Comparison of ENCODE assay signal across 8 cellular contexts in the genomic region with DNA sequence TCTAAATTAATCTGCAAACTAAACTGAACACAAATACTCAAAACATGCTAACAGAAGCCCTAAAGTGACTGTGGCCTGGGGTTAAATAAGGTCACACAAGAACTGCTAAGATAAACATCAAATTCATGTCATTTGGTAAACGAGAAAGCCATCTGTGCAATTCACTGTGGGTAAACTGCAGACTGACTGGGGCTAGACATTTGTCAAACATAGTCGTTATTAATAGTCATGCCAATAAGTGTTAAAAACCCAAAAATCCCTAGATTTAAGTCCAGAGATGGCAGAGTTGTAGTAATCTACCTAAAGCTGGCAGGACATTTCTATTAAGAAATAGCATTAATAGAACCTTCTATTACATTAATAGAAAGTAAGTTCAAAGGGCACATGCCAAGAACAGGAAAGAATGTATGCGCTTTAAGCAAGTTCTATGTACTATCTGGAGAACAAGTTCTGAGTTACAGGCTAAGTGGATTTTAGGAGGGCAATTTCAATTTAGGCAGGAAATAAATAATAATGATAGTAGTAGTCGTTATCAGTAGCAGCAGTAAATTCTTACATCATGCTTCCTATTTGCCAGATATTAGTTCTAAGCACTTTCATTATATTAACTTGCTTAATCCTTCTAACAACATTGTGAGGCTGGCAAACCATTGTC. TPM values are rescaled to one million over a fixed set of nuclear protein-coding genes. Genes with fewer than 3 reads are reported as not detected.
DNase-seq lines count a peak whose midpoint lies in the region; ATAC-seq and TF ChIP-seq lines count a peak whose summit lies in the region.

No MANE protein-coding gene starts in this region.

- no peaks in the 10 kb centered on the region for H4K20me1 ChIP-seq in neural progenitor cell (ENCODE audit: low read depth)

- peak overlapping the region in 1 of 2 donors; percentile 72 for H3K4me3 Mint-ChIP-seq in activated T-cell treated with anti-CD3 and anti-CD28 coated beads, Interleukin-2, amount 50 U/mL, for 72 hours
- H3K4me3 Mint-ChIP-seq in stimulated activated naive CD8-positive, alpha-beta T cell treated with anti-CD3 and anti-CD28 coated beads, Interleukin-15, amount 100 ng/mL, for 72 hours = no peak overlapping the region
- no peak overlapping the region for H3K4me3 Mint-ChIP-seq in neural progenitor cell

- H3K9me3 ChIP-seq in neural progenitor cell (ENCODE audit: low read depth) (no peaks in the 10 kb centered on the region), transverse colon (no peaks in the 10 kb centered on the region)

- H3K4me1 ChIP-seq in neural progenitor cell (no peaks in the 10 kb centered on the region), transverse colon (peaks cover 0 to 45% (median 12%) of the 10 kb centered on the region in 4 donors)

- H3K36me3 ChIP-seq in neural progenitor cell (no peaks in the 10 kb centered on the region), transverse colon (no peaks in the 10 kb centered on the region)

- no peak for TF ChIP-seq EP300 in transverse colon (IDR thresholded peaks at IDR 0.05; ENCODE audit: low read depth)

- no peak overlapping the region for H3K9ac ChIP-seq in neural progenitor cell

- H3K27ac Mint-ChIP-seq in activated T-cell treated with anti-CD3 and anti-CD28 coated beads, Interleukin-2, amount 50 U/mL, for 72 hours = peak overlapping the region; percentile 80
- H3K27ac Mint-ChIP-seq in stimulated activated naive CD8-positive, alpha-beta T cell treated with anti-CD3 and anti-CD28 coated beads, Interleukin-15, amount 100 ng/mL, for 72 hours = no peak overlapping the region
- H3K27ac Mint-ChIP-seq in neural progenitor cell = no peak overlapping the region

- H3F3A ChIP-seq in neural progenitor cell (ENCODE audit: low read depth) = peaks cover 4% of the 10 kb centered on the region

- no peak overlapping the region for H3K27ac ChIP-seq in neural progenitor cell
- peak overlapping the region in 1 of 4 donors; percentile 13 for H3K27ac ChIP-seq in transverse colon

- TF ChIP-seq POLR2A in transverse colon (IDR thresholded peaks at IDR 0.05) = no peak

- no peaks in the 10 kb centered on the region for H3K27me3 Mint-ChIP-seq in activated T-cell treated with anti-CD3 and anti-CD28 coated beads, Interleukin-2, amount 50 U/mL, for 72 hours (ENCODE audit: low read depth)
- H3K27me3 Mint-ChIP-seq in stimulated activated naive CD8-positive, alpha-beta T cell treated with anti-CD3 and anti-CD28 coated beads, Interleukin-15, amount 100 ng/mL, for 72 hours = no peaks in the 10 kb centered on the region
- H3K27me3 Mint-ChIP-seq in neural progenitor cell (ENCODE audit: insufficient read depth, low read depth) = peaks cover 2% of the 10 kb centered on the region

- H3K79me2 ChIP-seq in neural progenitor cell (ENCODE audit: low read depth) = no peaks in the 10 kb centered on the region

- peak; percentile 58 to 81 for ATAC-seq in activated T-cell treated with anti-CD3 and anti-CD28 coated beads, Interleukin-2, amount 50 U/mL, for 72 hours (replicated peaks in 1 of 2)
- ATAC-seq in stimulated activated naive CD8-positive, alpha-beta T cell treated with anti-CD3 and anti-CD28 coated beads, Interleukin-15, amount 100 ng/mL, for 72 hours = peak; percentile 41

- peak in 1 of 2 donors; percentile 6 for DNase-seq in activated T-cell treated with anti-CD3 and anti-CD28 coated beads, Interleukin-2, amount 50 U/mL, for 72 hours
- DNase-seq in activated T-cell treated with anti-CD3 and anti-CD28 coated beads, Interleukin-2, amount 50 U/mL, for 1 hour = no peak
- DNase-seq in M059J (ENCODE audit: low read depth) = peak; percentile 4
- DNase-seq in central memory CD4-positive, alpha-beta T cell = peak; percentile 51
- DNase-seq in stimulated activated naive CD8-positive, alpha-beta T cell treated with anti-CD3 and anti-CD28 coated beads, Interleukin-15, amount 100 ng/mL, for 72 hours = no peak
- no peak for DNase-seq in neural progenitor cell (ENCODE audit: low spot score)
- no peak for DNase-seq in A172 (ENCODE audit: low spot score)
- no peak for DNase-seq in transverse colon

- H3K27me3 ChIP-seq in neural progenitor cell = no peaks in the 10 kb centered on the region
- H3K27me3 ChIP-seq in transverse colon = no peaks in the 10 kb centered on the region

- H3K36me3 Mint-ChIP-seq in activated T-cell treated with anti-CD3 and anti-CD28 coated beads, Interleukin-2, amount 50 U/mL, for 72 hours (ENCODE audit: insufficient read depth in 2 of 2) = peaks cover 0 to 2% of the 10 kb centered on the region in 2 donors
- no peaks in the 10 kb centered on the region for H3K36me3 Mint-ChIP-seq in neural progenitor cell

- H3K4me3 ChIP-seq in neural progenitor cell (no peak overlapping the region), transverse colon (no peak overlapping the region)

- no peak overlapping the region for H2AFZ ChIP-seq in neural progenitor cell (replicated peaks)

- TF ChIP-seq CTCF in neural progenitor cell (IDR thresholded peaks at IDR 0.05) = no peak
- no peak for TF ChIP-seq CTCF in transverse colon (IDR thresholded peaks at IDR 0.05)

- no peaks in the 10 kb centered on the region for H3K9me3 Mint-ChIP-seq in activated T-cell treated with anti-CD3 and anti-CD28 coated beads, Interleukin-2, amount 50 U/mL, for 72 hours
- H3K9me3 Mint-ChIP-seq in stimulated activated naive CD8-positive, alpha-beta T cell treated with anti-CD3 and anti-CD28 coated beads, Interleukin-15, amount 100 ng/mL, for 72 hours = no peaks in the 10 kb centered on the region
- no peaks in the 10 kb centered on the region for H3K9me3 Mint-ChIP-seq in neural progenitor cell

- no peak overlapping the region for H3K4me2 ChIP-seq in neural progenitor cell

- WGBS in transverse colon (ENCODE audit: low coverage in 1 of 2), 2 donors = 42 to 45% methylated on average over 4 of the region's 4 CpGs

- intact Hi-C loops in transverse colon (cut with DNase I; ENCODE audit: low total_unique reads) = no loop called here

- in situ Hi-C loops in transverse colon (cut with MboI; ENCODE audit: low pct_ligation_motif_present in 1 of 4, low pct_unique_long_range_greater_than_20kb in 1 of 4, low sequenced_read_pairs in 3 of 4) = no loop called here

- H3K4me1 Mint-ChIP-seq in activated T-cell treated with anti-CD3 and anti-CD28 coated beads, Interleukin-2, amount 50 U/mL, for 72 hours (ENCODE audit: low read depth) = peaks cover 57% of the 10 kb centered on the region
- peaks cover 38% of the 10 kb centered on the region for H3K4me1 Mint-ChIP-seq in stimulated activated naive CD8-positive, alpha-beta T cell treated with anti-CD3 and anti-CD28 coated beads, Interleukin-15, amount 100 ng/mL, for 72 hours
- no peaks in the 10 kb centered on the region for H3K4me1 Mint-ChIP-seq in neural progenitor cell

RNA-seq across cellular contexts. Expression of gene EDEM3, which starts 8.6 kb away (rescaled TPM):
- 10 to 100 TPM; 28.3 to 28.4 TPM for total RNA-seq in activated T-cell treated with anti-CD3 and anti-CD28 coated beads, Interleukin-2, amount 50 U/mL, for 72 hours
- total RNA-seq in M059J (2014; rRNA removed; shearing (Covaris generic)) = 23.3 and 33.3 TPM in 2 replicates
- total RNA-seq in neural progenitor cell (ENCODE audit: low replicate concordance) = 14.7 and 32.9 TPM in 2 replicates
- total RNA-seq in A172 (2014; rRNA removed; shearing (Covaris generic)) = 41.6 and 50.0 TPM in 2 replicates
- 10 to 100 TPM; 28.1 to 57.0 (median 42.7) TPM for total RNA-seq in transverse colon

Comparison
In these comparisons a context has a peak if more than half of its experiments do, and no peak if none do; other contexts are left out.
1. DNase-seq: peak in M059J (single experiment) and central memory CD4-positive, alpha-beta T cell (single experiment); none in activated T-cell treated with anti-CD3 and anti-CD28 coated beads, Interleukin-2, amount 50 U/mL, for 1 hour (single experiment), stimulated activated naive CD8-positive, alpha-beta T cell treated with anti-CD3 and anti-CD28 coated beads, Interleukin-15, amount 100 ng/mL, for 72 hours (0 of 2), neural progenitor cell (single experiment), A172 (single experiment) and transverse colon (single experiment).